ENCODE assay signal across 11 cellular contexts in the genomic region with DNA sequence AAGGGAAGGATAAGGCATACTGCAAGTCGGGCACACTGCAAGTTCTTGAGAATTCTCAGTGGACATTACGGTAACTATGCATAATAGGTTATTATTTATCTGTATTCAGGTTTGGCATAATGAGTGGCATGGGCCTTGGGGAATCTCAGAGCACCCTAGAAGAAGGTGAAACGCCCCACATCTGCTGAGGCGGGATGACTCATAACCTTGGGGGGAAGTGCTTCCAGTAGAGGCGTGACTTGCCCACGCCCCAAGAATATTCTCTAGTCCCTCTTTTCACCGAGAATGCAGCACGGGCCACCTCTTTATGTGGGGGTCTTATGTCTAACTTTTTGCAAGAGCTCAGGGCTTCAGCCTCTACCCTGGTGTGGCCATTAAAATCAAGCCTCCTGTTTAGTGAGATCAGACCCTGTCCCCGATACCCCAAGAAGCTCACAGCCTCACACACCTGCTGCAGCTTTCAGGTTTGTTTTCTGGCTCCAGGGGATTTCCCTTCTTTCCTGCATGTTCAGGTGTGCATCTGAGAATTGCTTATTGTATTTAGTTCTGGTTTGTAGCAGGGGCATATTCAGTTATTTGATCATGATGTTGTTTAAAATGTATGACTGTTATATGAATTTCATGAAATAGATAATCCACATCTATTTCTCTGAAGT. TPM values are rescaled to one million over a fixed set of nuclear protein-coding genes. Genes with fewer than 3 reads are reported as not detected.
DNase-seq lines count a peak whose midpoint lies in the region; ATAC-seq, FAIRE-seq and TF ChIP-seq lines count a peak whose summit lies in the region.
"Had no signal": no experiment of that assay in that cellular context is flagged by ENCODE, and none has a peak within 500 bp of the region (broad histone marks: within the 10 kb centered on the region; RNA-seq: fewer than 3 reads in every experiment).

No MANE protein-coding gene starts in this region.

- H2AFZ ChIP-seq in GM12878 (ENCODE audit: control insufficient read depth, low read depth, low read length), result peak overlapping the region; percentile 33

- CTCF ChIA-PET in GM12878 (lab: Yijun Ruan, JAX), result interaction anchor here (0.7 to 2.1 kb wide), 4 partner anchors 8 to 44 kb away, joined by 4 to 8 read pairs (median 6); no protein-coding TSS in a partner anchor
- CTCF ChIA-PET in activated CD8-positive, alpha-beta T cell treated with anti-CD3 and anti-CD28 coated beads for 36 hours (lab: Charles Lee), result interaction anchor here (0.6 to 1.2 kb wide), 2 partner anchors 19 to 22 kb away, joined by 3 read pairs; a partner anchor contains a TSS

- no peaks in the 10 kb centered on the region for H3K9me3 Mint-ChIP-seq in activated CD8-positive, alpha-beta T cell treated with anti-CD3 and anti-CD28 coated beads for 36 hours
- H3K9me3 Mint-ChIP-seq: CD4-positive, CD25-positive, alpha-beta regulatory T cell had no signal

- SMC1A ChIA-PET in GM12878 (lab: Charles Lee; ENCODE audit: uncharacterized antibody, unreplicated experiment), result interaction anchor here (0.7 to 2.6 kb wide), 10 partner anchors 9 to 802 kb away, joined by 3 to 14 read pairs (median 3); a partner anchor contains a TSS

- H3K4me1 ChIP-seq in GM12878 (ENCODE audit: control insufficient read depth, insufficient read depth, low read length) (peaks cover 28% of the 10 kb centered on the region), left lung (no peaks in the 10 kb centered on the region)

- ATAC-seq in GM18519 (IDR thresholded peaks at IDR 0.05; ENCODE audit: low FRiP score, unreplicated experiment) (peak; percentile 48), GM21447 (IDR thresholded peaks at IDR 0.05; ENCODE audit: unreplicated experiment) (peak; percentile 87), HG03064 (IDR thresholded peaks at IDR 0.05; ENCODE audit: low read depth, unreplicated experiment) (peak; percentile 83), GM12878 (peak; percentile 92), left lung (no peak)
- ATAC-seq in activated CD8-positive, alpha-beta T cell treated with anti-CD3 and anti-CD28 coated beads for 36 hours, result no peak
- ATAC-seq: left cardiac atrium had no signal

- no peaks in the 10 kb centered on the region for H3K27me3 ChIP-seq in GM12878 (replicated peaks in 1 of 2; ENCODE audit: control insufficient read depth in 2 of 2, insufficient read depth in 2 of 2, low read length in 1 of 2)
- no peaks in the 10 kb centered on the region for H3K27me3 ChIP-seq in left lung

- no peak for TF ChIP-seq CTCF in GM12878 (IDR thresholded peaks at IDR 0.05 in 2 of 3, conservative IDR thresholded peaks at IDR 0.05 in 1 of 3; ENCODE audit: control insufficient read depth in 2 of 3, extremely low read depth in 1 of 3, insufficient read depth in 1 of 3, low read depth in 3 of 3, low read length in 3 of 3)
- TF ChIP-seq CTCF in left lung (IDR thresholded peaks at IDR 0.05), result no peak
- no peak for TF ChIP-seq CTCF in activated CD8-positive, alpha-beta T cell treated with anti-CD3 and anti-CD28 coated beads for 36 hours (IDR thresholded peaks at IDR 0.05)

- TF ChIP-seq RAD21 in GM12878 (IDR thresholded peaks at IDR 0.05; ENCODE audit: insufficient read depth, low read depth, low read length), result no peak

- no peaks in the 10 kb centered on the region for H4K20me1 ChIP-seq in GM12878 (ENCODE audit: control insufficient read depth, insufficient read depth)

- RAD21 ChIA-PET in GM12878 (lab: Charles Lee; ENCODE audit: unreplicated experiment), result interaction anchor here (0.6 to 1.8 kb wide), 5 partner anchors 19 to 59 kb away, joined by 3 to 10 read pairs (median 3); a partner anchor contains a TSS

- peak; percentile 62 for FAIRE-seq in GM12878 (lab: Jason Lieb, UNC)

- intact Hi-C loops in GM12878 (cut with micrococcal nuclease; ENCODE audit: unreplicated experiment) (no loop called here), left lung (cut with DNase I) (no loop called here)
- intact Hi-C loops in activated CD8-positive, alpha-beta T cell treated with anti-CD3 and anti-CD28 coated beads for 36 hours (cut with micrococcal nuclease), result no loop called here

- H3K27ac ChIP-seq in GM12878 (ENCODE audit: control insufficient read depth, insufficient read depth), result peak overlapping the region; percentile 76
- H3K27ac ChIP-seq in left lung, result no peak overlapping the region

- H3K27ac Mint-ChIP-seq in activated CD8-positive, alpha-beta T cell treated with anti-CD3 and anti-CD28 coated beads for 36 hours, result no peak overlapping the region

- H3K4me3 ChIP-seq in GM12878 (peak overlapping the region; percentile 54), left lung (no peak overlapping the region)

- TF ChIP-seq EP300 in GM12878 (IDR thresholded peaks at IDR 0.05; ENCODE audit: borderline replicate concordance in 1 of 2, control insufficient read depth in 1 of 2, low read depth in 2 of 2, low read length in 2 of 2), result no peak

- BruUV-seq in GM12878 (replicated peaks; lab: Mats Ljungman, UMichigan), result TSS peak; percentile 26

- no peaks in the 10 kb centered on the region for H3K27me3 Mint-ChIP-seq in activated CD8-positive, alpha-beta T cell treated with anti-CD3 and anti-CD28 coated beads for 36 hours
- H3K27me3 Mint-ChIP-seq: CD4-positive, CD25-positive, alpha-beta regulatory T cell had no signal

- WGBS in GM12878 (ENCODE audit: insufficient coverage, insufficient replicate concordance, low lambda C conversion rate, missing lambda C conversion rate), result under 1% methylated on average over 9 of the region's 9 CpGs

- H3K4me3 Mint-ChIP-seq in activated CD8-positive, alpha-beta T cell treated with anti-CD3 and anti-CD28 coated beads for 36 hours, result no peak overlapping the region
- H3K4me3 Mint-ChIP-seq: CD4-positive, CD25-positive, alpha-beta regulatory T cell had no signal

- H3K9ac ChIP-seq in GM12878 (ENCODE audit: control insufficient read depth, insufficient read depth, low read length), result peak overlapping the region; percentile 32

- H3K4me2 ChIP-seq in GM12878 (ENCODE audit: control insufficient read depth, insufficient read depth), result peak overlapping the region; percentile 75

- DNase-seq in GM12878 (ENCODE audit: low read depth, low spot score) (no peak), medulla oblongata (ENCODE audit: extremely low spot score) (no peak), left lung (no peak), iPS-NIHi7 (ENCODE audit: extremely low spot score) (no peak)
- no peak for DNase-seq in activated CD8-positive, alpha-beta T cell treated with anti-CD3 and anti-CD28 coated beads for 36 hours
- DNase-seq: CD4-positive, CD25-positive, alpha-beta regulatory T cell; left cardiac atrium; NCI-H510A had no signal

- peaks cover 7% of the 10 kb centered on the region; the same call in 2 of the 3 replicates for H3K9me3 ChIP-seq in GM12878 (replicated peaks; ENCODE audit: control insufficient read depth, insufficient read depth, low read length)
- no peaks in the 10 kb centered on the region for H3K9me3 ChIP-seq in left lung

- POLR2A ChIA-PET in GM12878 (lab: Charles Lee), result interaction anchor here (0.7 kb wide), 1 partner anchor 19 kb away, joined by 3 read pairs; a partner anchor contains a TSS
- POLR2A ChIA-PET in activated CD8-positive, alpha-beta T cell treated with anti-CD3 and anti-CD28 coated beads for 36 hours (lab: Charles Lee), result interaction anchor here (0.7 kb wide), 1 partner anchor 19 kb away, joined by 4 read pairs; no protein-coding TSS in a partner anchor

- H3K36me3 ChIP-seq in GM12878 (ENCODE audit: control insufficient read depth in 2 of 2, insufficient read depth in 2 of 2, low read length in 1 of 2), result no peaks in the 10 kb centered on the region; a peak in 3 of 4 replicates
- H3K36me3 ChIP-seq in left lung, result peaks cover 0 to 17% of the 10 kb centered on the region in 2 donors

- H3K79me2 ChIP-seq in GM12878 (ENCODE audit: control insufficient read depth, insufficient read depth, low read length), result peaks cover 3% of the 10 kb centered on the region

- peaks cover 15% of the 10 kb centered on the region for H3K4me1 Mint-ChIP-seq in activated CD8-positive, alpha-beta T cell treated with anti-CD3 and anti-CD28 coated beads for 36 hours (ENCODE audit: low read depth)

- no peak for TF ChIP-seq POLR2A in GM12878 (IDR thresholded peaks at IDR 0.05; ENCODE audit: low read depth, low read length)

- in situ Hi-C loops in GM12878 (cut with MboI), result loop anchor here (25.0 kb wide), 1 partner anchor 760 kb away; no protein-coding TSS in a partner anchor

- peaks cover 17% of the 10 kb centered on the region for H3K36me3 Mint-ChIP-seq in activated CD8-positive, alpha-beta T cell treated with anti-CD3 and anti-CD28 coated beads for 36 hours (ENCODE audit: low read depth)

TF ChIP-seq in GM12878, 131 proteins besides CTCF, POLR2A, EP300 and RAD21 (continues in another document):
- no peak for TF ChIP-seq HDAC2 (IDR thresholded peaks at IDR 0.05)
- TF ChIP-seq CREB1 (IDR thresholded peaks at IDR 0.05; ENCODE audit: low read depth), result 0 out of 2 replicates have a peak, but pooled peaks have one; percentile 4

RNA-seq across cellular contexts. Expression of a gene that starts 19.1 kb away (rescaled TPM):
- 32.2 and 34.9 TPM in 2 replicates for total RNA-seq in GM12878 (2013; cell fraction: nucleolus; rRNA removed)
- total RNA-seq in GM12878 (2014; rRNA removed) (10.6 and 12.3 TPM in 2 replicates), GM12878 (2014; rRNA removed; fragmentation: Illumina TruSeq; extraction: Trizol) (7.2 TPM in 2 replicates), GM12878 (2021) (12.5 and 14.4 TPM in 2 replicates), left lung (10 to 100 TPM; 10.8 to 11.5 TPM)
- 4.2 TPM for polyA plus RNA-seq in GM12878 (2011; ENCODE audit: low read depth)
- polyA plus RNA-seq in GM12878 (2011; rRNA removed) (12.5 and 21.8 TPM in 2 replicates), GM12878 (2014; fragmentation: Illumina TruSeq; extraction: Trizol) (11.3 and 14.8 TPM in 2 replicates), GM12878 (2014; fragmentation: Nextera tagmentation; extraction: Ambion mirVana) (1 to 10 TPM; 2.3 to 3.3 TPM), GM12878 (2014; rRNA removed) (12.5 and 14.5 TPM in 2 replicates), GM12878 (2016; fragmentation: Nextera tagmentation; extraction: Ambion mirVana) (10 to 100 TPM; 11.0 to 15.5 TPM)
- 19.0 and 20.8 TPM in 2 replicates for polyA plus RNA-seq in GM12878 (2011; cell fraction: cytosol; rRNA removed)
- polyA plus RNA-seq in GM12878 (2011; cell fraction: nucleus; rRNA removed), result 10.5 and 14.0 TPM in 2 replicates
- polyA plus RNA-seq in GM12878 (2012), result 9.5 and 10.9 TPM in 2 replicates
- 24.3 and 33.7 TPM in 2 replicates for polyA minus RNA-seq in GM12878 (2011; rRNA and poly(A)+ RNA removed)
- polyA minus RNA-seq in GM12878 (2011; cell fraction: cytosol; rRNA and poly(A)+ RNA removed), result 9.3 and 11.1 TPM in 2 replicates
- 8.7 and 18.8 TPM in 2 replicates for polyA minus RNA-seq in GM12878 (2011; cell fraction: nucleus; rRNA and poly(A)+ RNA removed)
- total RNA-seq in activated CD8-positive, alpha-beta T cell treated with anti-CD3 and anti-CD28 coated beads for 36 hours, result 10 to 100 TPM; 11.6 to 14.2 TPM

Comparison
In these comparisons a context has a peak if more than half of its experiments do, and no peak if none do; other contexts are left out.
1. ATAC-seq: peak in GM18519 (single experiment), GM21447 (single experiment), HG03064 (single experiment) and GM12878 (single experiment); none in left lung (single experiment) and activated CD8-positive, alpha-beta T cell treated with anti-CD3 and anti-CD28 coated beads for 36 hours (single experiment).